Comparison of ENCODE assay signal across 24 cellular contexts in genomic region chr1:176774224-176774623, GRCh38.
"Had no signal": no experiment of that assay in that cellular context is flagged by ENCODE, and none has a peak within 500 bp of the region (broad histone marks: within the 10 kb centered on the region; RNA-seq: fewer than 3 reads in every experiment).

No MANE protein-coding gene starts in this region.

- H3K9me3 Mint-ChIP-seq: nephron progenitor cell; neural crest cell; stimulated activated naive B cell treated with anti-CD40 and anti-IgM and Interleukin-4, amounts not matched to agents 10 μg/mL and 1 μg/mL and 100 μg/mL, for 72 hours; stimulated activated naive CD8-positive, alpha-beta T cell treated with anti-CD3 and anti-CD28 coated beads, Interleukin-15, Interleukin-2, amounts not matched to agents 100 ng/mL and 50 ng/mL, for 24 hours; type B pancreatic cell had no signal

- H3K27me3 Mint-ChIP-seq: stimulated activated naive CD8-positive, alpha-beta T cell treated with anti-CD3 and anti-CD28 coated beads, Interleukin-15, Interleukin-2, amounts not matched to agents 100 ng/mL and 50 ng/mL, for 24 hours; type B pancreatic cell had no signal

- H3K4me3 Mint-ChIP-seq: naive thymus-derived CD8-positive, alpha-beta T cell; natural killer cell treated with Interleukin-12 subunit alpha and Interleukin-12 subunit beta and Interleukin-15 and Interleukin-18, amount 100 ng/mL, for 72 hours; nephron progenitor cell; neural crest cell; stimulated activated effector memory CD8-positive, alpha-beta T cell treated with anti-CD3 and anti-CD28 coated beads, Interleukin-12 subunit alpha, Interleukin-12 subunit beta, amount 100 ng/mL, for 72 hours; stimulated activated naive B cell treated with anti-CD40 and anti-IgM and Interleukin-4, amounts not matched to agents 10 μg/mL and 1 μg/mL and 100 μg/mL, for 72 hours; stimulated activated naive CD8-positive, alpha-beta T cell treated with anti-CD3 and anti-CD28 coated beads, Interleukin-15, Interleukin-2, amounts not matched to agents 100 ng/mL and 50 ng/mL, for 24 hours; type B pancreatic cell had no signal

- H3K36me3 Mint-ChIP-seq: naive thymus-derived CD8-positive, alpha-beta T cell; natural killer cell treated with Interleukin-12 subunit alpha and Interleukin-12 subunit beta and Interleukin-15 and Interleukin-18, amount 100 ng/mL, for 72 hours; stimulated activated effector memory CD8-positive, alpha-beta T cell treated with anti-CD3 and anti-CD28 coated beads, Interleukin-12 subunit alpha, Interleukin-12 subunit beta, amount 100 ng/mL, for 72 hours; stimulated activated naive B cell treated with anti-CD40 and anti-IgM and Interleukin-4, amounts not matched to agents 10 μg/mL and 1 μg/mL and 100 μg/mL, for 72 hours; type B pancreatic cell had no signal

- H3K4me1 Mint-ChIP-seq: naive thymus-derived CD8-positive, alpha-beta T cell; nephron progenitor cell; neural crest cell; stimulated activated effector memory CD8-positive, alpha-beta T cell treated with anti-CD3 and anti-CD28 coated beads, Interleukin-12 subunit alpha, Interleukin-12 subunit beta, amount 100 ng/mL, for 72 hours; stimulated activated naive B cell treated with anti-CD40 and anti-IgM and Interleukin-4, amounts not matched to agents 10 μg/mL and 1 μg/mL and 100 μg/mL, for 72 hours had no signal

- ATAC-seq: naive thymus-derived CD8-positive, alpha-beta T cell; natural killer cell treated with Interleukin-12 subunit alpha and Interleukin-12 subunit beta and Interleukin-15 and Interleukin-18, amount 100 ng/mL, for 72 hours; pancreas; psoas muscle; right cardiac atrium; right lobe of liver; stimulated activated effector memory CD8-positive, alpha-beta T cell treated with anti-CD3 and anti-CD28 coated beads, Interleukin-12 subunit alpha, Interleukin-12 subunit beta, amount 100 ng/mL, for 72 hours; stimulated activated naive B cell treated with anti-CD40 and anti-IgM and Interleukin-4, amounts not matched to agents 10 μg/mL and 1 μg/mL and 100 μg/mL, for 72 hours; upper lobe of right lung had no signal

- H3K27ac Mint-ChIP-seq: naive thymus-derived CD8-positive, alpha-beta T cell; natural killer cell treated with Interleukin-12 subunit alpha and Interleukin-12 subunit beta and Interleukin-15 and Interleukin-18, amount 100 ng/mL, for 72 hours; nephron progenitor cell; stimulated activated effector memory CD8-positive, alpha-beta T cell treated with anti-CD3 and anti-CD28 coated beads, Interleukin-12 subunit alpha, Interleukin-12 subunit beta, amount 100 ng/mL, for 72 hours; stimulated activated naive B cell treated with anti-CD40 and anti-IgM and Interleukin-4, amounts not matched to agents 10 μg/mL and 1 μg/mL and 100 μg/mL, for 72 hours; stimulated activated naive CD8-positive, alpha-beta T cell treated with anti-CD3 and anti-CD28 coated beads, Interleukin-15, Interleukin-2, amounts not matched to agents 100 ng/mL and 50 ng/mL, for 24 hours; type B pancreatic cell had no signal

- DNase-seq: naive thymus-derived CD8-positive, alpha-beta T cell; nephron progenitor cell; nucleus accumbens; pancreas; psoas muscle; right cardiac atrium; right lobe of liver; sigmoid colon; small intestine; stimulated activated CD4-positive, alpha-beta T cell treated with anti-CD3 and anti-CD28 coated beads, Interleukin-15, amount 100 ng/mL, for 24 hours; stimulated activated CD4-positive, alpha-beta T cell treated with anti-CD3 and anti-CD28 coated beads, Interleukin-2, amount 100 ng/mL, for 24 hours; stimulated activated CD4-positive, alpha-beta T cell treated with anti-CD3 and anti-CD28 coated beads, Interleukin-2, amount 100 ng/mL, for 48 hours; stimulated activated CD4-positive, alpha-beta T cell treated with anti-CD3 and anti-CD28 coated beads, Interleukin-4, amount 100 ng/mL, for 24 hours; stimulated activated naive B cell treated with anti-CD40 and anti-IgM and Interleukin-4, amounts not matched to agents 10 μg/mL and 1 μg/mL and 100 μg/mL, for 72 hours; stimulated activated naive CD4-positive, alpha-beta T cell treated with Interleukin-2 at 50 U/mL for 16 hours; stomach; thyroid gland; upper lobe of right lung; uterus had no signal
